In the genomic region with DNA sequence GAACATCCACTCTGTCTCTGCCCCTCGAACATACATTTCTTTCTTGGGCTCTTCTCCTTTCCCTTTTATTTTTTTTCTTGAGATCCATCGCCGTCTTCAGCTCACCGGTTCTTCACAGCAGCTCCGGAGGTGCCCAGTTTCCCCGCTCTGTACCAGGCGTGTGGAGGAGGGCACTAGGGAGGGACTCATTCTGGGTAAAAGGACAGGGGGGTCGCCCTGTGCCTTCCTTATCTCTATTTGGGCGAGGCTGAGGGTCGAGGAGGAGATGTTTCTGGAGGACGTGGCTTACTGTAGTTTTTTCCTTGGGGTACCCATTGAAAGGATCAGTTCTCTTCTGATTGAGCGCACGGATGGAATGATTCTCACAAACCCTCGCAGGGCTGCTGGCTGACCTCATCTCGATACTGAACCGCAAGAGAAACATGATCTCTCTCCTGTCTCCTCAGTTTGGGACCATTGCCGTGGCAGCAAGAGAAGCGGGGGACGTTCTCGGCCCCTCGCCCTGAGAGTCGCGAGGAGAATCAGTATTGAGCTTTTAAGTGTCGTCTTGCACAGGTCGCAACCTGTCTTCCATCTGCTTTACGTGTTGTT, we compare ENCODE assay signal across 8 cellular contexts. TPM values are rescaled to one million over a fixed set of nuclear protein-coding genes. Genes with fewer than 3 reads are reported as not detected.
DNase-seq lines count a peak whose midpoint lies in the region; ATAC-seq and TF ChIP-seq lines count a peak whose summit lies in the region.

No MANE protein-coding gene starts in this region.

- H3K27ac Mint-ChIP-seq in CD4-positive, alpha-beta T cell = peak overlapping the region; percentile 86
- peak overlapping the region; percentile 99 to 100 for H3K27ac Mint-ChIP-seq in activated naive CD4-positive, alpha-beta T cell treated with anti-CD3 and anti-CD28 coated beads, Interleukin-2, amount 50 U/mL, for 72 hours

- H3K4me3 ChIP-seq in gastrocnemius medialis = peak overlapping the region; percentile 59 to 98 (median 84)

- peak in 1 of 2 donors; percentile 17 for TF ChIP-seq POLR2A in gastrocnemius medialis (IDR thresholded peaks at IDR 0.05)

- no peaks in the 10 kb centered on the region for H3K9me3 ChIP-seq in CD4-positive, alpha-beta T cell (ENCODE audit: control insufficient read depth, low read length)
- H3K9me3 ChIP-seq in gastrocnemius medialis = no peaks in the 10 kb centered on the region

- H3K36me3 ChIP-seq in gastrocnemius medialis = no peaks in the 10 kb centered on the region

- CTCF ChIA-PET in CD4-positive, alpha-beta T cell (lab: Charles Lee) = no interaction called here

- H3K27ac ChIP-seq in CD4-positive, alpha-beta T cell (ENCODE audit: low read depth, low read length) = peak overlapping the region; percentile 52
- H3K27ac ChIP-seq in gastrocnemius medialis = peak overlapping the region; percentile 88 to 96 (median 93)

- POLR2A ChIA-PET in CD4-positive, alpha-beta T cell (lab: Charles Lee) = interaction anchor here (1.0 to 1.7 kb wide), 3 partner anchors 66 to 678 kb away, joined by 3 to 6 read pairs (median 4); partner anchors contain the start of genes BBOF1, COQ6, ENTPD5 and FAM161B

- peak in 1 of 10 experiments; percentile 0 for DNase-seq in CD4-positive, alpha-beta T cell
- peak; percentile 37 for DNase-seq in LHCN-M2 (ENCODE audit: low read depth)
- peak; percentile 47 to 67 for DNase-seq in activated naive CD4-positive, alpha-beta T cell treated with anti-CD3 and anti-CD28 coated beads, Interleukin-2, amount 50 U/mL, for 72 hours (ENCODE audit: low spot score in 2 of 2)
- DNase-seq in hepatic stellate cell (ENCODE audit: low spot score) = peak; percentile 22
- no peak for DNase-seq in gastrocnemius medialis
- DNase-seq in DMS153 (lab: John Stamatoyannopoulos, UW) = no peak
- no peak for DNase-seq in NOMO-1 treated with DMSO at 0.1 percent for 48 hours (lab: John Stamatoyannopoulos, UW; ENCODE audit: unreplicated experiment)

- peak; percentile 6 for ATAC-seq in CD4-positive, alpha-beta T cell (ENCODE audit: poor library complexity)
- ATAC-seq in GM19035 (IDR thresholded peaks at IDR 0.05; ENCODE audit: unreplicated experiment) = peak; percentile 7
- peak; percentile 23 to 38 for ATAC-seq in activated naive CD4-positive, alpha-beta T cell treated with anti-CD3 and anti-CD28 coated beads, Interleukin-2, amount 50 U/mL, for 72 hours
- ATAC-seq in gastrocnemius medialis = peak; percentile 5 to 9

- no peak for TF ChIP-seq CTCF in CD4-positive, alpha-beta T cell (IDR thresholded peaks at IDR 0.05)
- TF ChIP-seq CTCF in gastrocnemius medialis (IDR thresholded peaks at IDR 0.05 in 4 of 5, conservative IDR thresholded peaks at IDR 0.05 in 1 of 5) = no peak

- in situ Hi-C loops in gastrocnemius medialis (cut with MboI; ENCODE audit: low sequenced_read_pairs in 4 of 4) = no loop called here

- H3K9me3 Mint-ChIP-seq in CD4-positive, alpha-beta T cell = no peaks in the 10 kb centered on the region
- peaks cover 0 to 4% of the 10 kb centered on the region in 2 donors for H3K9me3 Mint-ChIP-seq in activated naive CD4-positive, alpha-beta T cell treated with anti-CD3 and anti-CD28 coated beads, Interleukin-2, amount 50 U/mL, for 72 hours

- no peaks in the 10 kb centered on the region for H3K27me3 Mint-ChIP-seq in CD4-positive, alpha-beta T cell

- no peaks in the 10 kb centered on the region for H3K27me3 ChIP-seq in CD4-positive, alpha-beta T cell (ENCODE audit: control insufficient read depth, insufficient read depth, low read length)
- H3K27me3 ChIP-seq in gastrocnemius medialis = no peaks in the 10 kb centered on the region

- H3K36me3 Mint-ChIP-seq in CD4-positive, alpha-beta T cell (ENCODE audit: low read depth) = peaks cover 16% of the 10 kb centered on the region
- peaks cover 7 to 10% of the 10 kb centered on the region in 2 donors for H3K36me3 Mint-ChIP-seq in activated naive CD4-positive, alpha-beta T cell treated with anti-CD3 and anti-CD28 coated beads, Interleukin-2, amount 50 U/mL, for 72 hours

- peak overlapping the region; percentile 94 for H3K4me3 Mint-ChIP-seq in CD4-positive, alpha-beta T cell

- H3K4me1 Mint-ChIP-seq in CD4-positive, alpha-beta T cell (ENCODE audit: low read depth) = peaks cover 36% of the 10 kb centered on the region

- intact Hi-C loops in CD4-positive, alpha-beta T cell (cut with DNase I, micrococcal nuclease) = loop anchor here in 1 of 2 experiments (2.0 to 10.0 kb wide), 5 partner anchors 66 to 1160 kb away; partner anchors contain the start of genes BBOF1, DCAF4, ENTPD5 and ISCA2
- intact Hi-C loops in gastrocnemius medialis (cut with DNase I; ENCODE audit: low total_unique reads) = loop anchor here (2.0 to 10.0 kb wide), 3 partner anchors 134 to 408 kb away; partner anchors contain the start of genes COQ6, FAM161B, ISCA2 and NPC2

- peaks cover 26 to 39% of the 10 kb centered on the region in 2 donors for H3K4me1 ChIP-seq in gastrocnemius medialis

RNA-seq across cellular contexts. Expression of gene LIN52, which starts 0.4 kb away (rescaled TPM):
- total RNA-seq in CD4-positive, alpha-beta T cell = 1 to 10 TPM; 5.4 to 6.8 TPM
- total RNA-seq in LHCN-M2 (2014; rRNA removed) (10.2 and 11.5 TPM in 2 replicates), gastrocnemius medialis (1 to 10 TPM; 3.4 to 5.6 (median 4.3) TPM)
- 4.2 TPM for polyA plus RNA-seq in LHCN-M2 (2012)
- total RNA-seq in activated naive CD4-positive, alpha-beta T cell treated with anti-CD3 and anti-CD28 coated beads, Interleukin-2, amount 50 U/mL, for 72 hours = 10 to 100 TPM; 12.0 to 29.7 TPM

RNA-seq across cellular contexts. Expression of gene ALDH6A1, which starts 0.9 kb away (rescaled TPM):
- total RNA-seq in CD4-positive, alpha-beta T cell = 1 to 10 TPM; 5.3 to 6.2 TPM
- total RNA-seq in LHCN-M2 (2014; rRNA removed) (5.3 and 8.2 TPM in 2 replicates), gastrocnemius medialis (10 to 100 TPM in 3 of 4 donors, 1 to 10 TPM in 1; 5.9 to 26.3 (median 20.3) TPM)
- polyA plus RNA-seq in LHCN-M2 (2012) = 4.3 TPM
- 10 to 100 TPM; 20.9 to 28.9 TPM for total RNA-seq in activated naive CD4-positive, alpha-beta T cell treated with anti-CD3 and anti-CD28 coated beads, Interleukin-2, amount 50 U/mL, for 72 hours

Comparison
In these comparisons a context has a peak if more than half of its experiments do, and no peak if none do; other contexts are left out.
1. DNase-seq: peak in LHCN-M2 (single experiment), activated naive CD4-positive, alpha-beta T cell treated with anti-CD3 and anti-CD28 coated beads, Interleukin-2, amount 50 U/mL, for 72 hours (2 of 2) and hepatic stellate cell (single experiment); none in gastrocnemius medialis (0 of 2), DMS153 (single experiment) and NOMO-1 treated with DMSO at 0.1 percent for 48 hours (single experiment).
2. Peak in every context shown above with its lines, with median percentiles within 50 percentile points of each other: ATAC-seq.